In genomic region chr17:67218385-67218950, GRCh38 we compare ENCODE assay signal across 18 cellular contexts. TPM values are rescaled to one million over a fixed set of nuclear protein-coding genes. Genes with fewer than 3 reads are reported as not detected.
A peak's percentile ranks its signal among the peaks of the same experiment; 100 is the strongest.
DNase-seq lines count a peak whose midpoint lies in the region; ATAC-seq, FAIRE-seq and TF ChIP-seq lines count a peak whose summit lies in the region.
"Had no signal": no experiment of that assay in that cellular context is flagged by ENCODE, and none has a peak within 500 bp of the region (broad histone marks: within the 10 kb centered on the region; RNA-seq: fewer than 3 reads in every experiment).

No MANE protein-coding gene starts in this region.

- H3K4me3 ChIP-seq in skeletal muscle cell (ENCODE audit: low read depth, low read length): no peak overlapping the region
- no peak overlapping the region for H3K4me3 ChIP-seq in CD8-positive, alpha-beta memory T cell (ENCODE audit: low read length)
- H3K4me3 ChIP-seq: neural progenitor cell, SJCRH30 had no signal

- intact Hi-C loops in activated CD8-positive, alpha-beta T cell treated with anti-CD3 and anti-CD28 coated beads for 36 hours (cut with micrococcal nuclease): no loop called here

- no peak overlapping the region for H3K27ac ChIP-seq in CD8-positive, alpha-beta memory T cell (ENCODE audit: low read depth, low read length)
- H3K27ac ChIP-seq: neural progenitor cell, SJCRH30 had no signal

- no peak for ATAC-seq in activated CD8-positive, alpha-beta T cell treated with anti-CD3 and anti-CD28 coated beads for 36 hours
- ATAC-seq: HCT116; stimulated activated effector memory CD8-positive, alpha-beta T cell treated with anti-CD3 and anti-CD28 coated beads, Interleukin-12 subunit alpha, Interleukin-12 subunit beta, amount 100 ng/mL, for 72 hours had no signal

- H3K9me3 ChIP-seq in CD8-positive, alpha-beta memory T cell (ENCODE audit: low read length): no peaks in the 10 kb centered on the region
- H3K9me3 ChIP-seq: SJCRH30 had no signal

- H3K9me3 Mint-ChIP-seq in activated CD8-positive, alpha-beta T cell treated with anti-CD3 and anti-CD28 coated beads for 36 hours: no peaks in the 10 kb centered on the region
- no peaks in the 10 kb centered on the region for H3K9me3 Mint-ChIP-seq in CD8-positive, alpha-beta memory T cell
- H3K9me3 Mint-ChIP-seq: activated T-cell treated with anti-CD3 and anti-CD28 coated beads, Interleukin-2, amount 50 U/mL, for 24 hours; mesothelial cell of epicardium; neural progenitor cell; stimulated activated effector memory CD8-positive, alpha-beta T cell treated with anti-CD3 and anti-CD28 coated beads, Interleukin-12 subunit alpha, Interleukin-12 subunit beta, amount 100 ng/mL, for 72 hours had no signal

- CTCF ChIA-PET in activated CD8-positive, alpha-beta T cell treated with anti-CD3 and anti-CD28 coated beads for 36 hours (lab: Charles Lee): interaction anchor here (1.6 to 1.9 kb wide), 2 partner anchors 11 to 28 kb away, joined by 4 read pairs; no protein-coding TSS in a partner anchor
- CTCF ChIA-PET in CD8-positive, alpha-beta memory T cell (lab: Charles Lee): interaction anchor here (1.7 kb wide), 1 partner anchor 75 kb away, joined by 4 read pairs; no protein-coding TSS in a partner anchor

- no peak overlapping the region for H3K4me3 Mint-ChIP-seq in activated CD8-positive, alpha-beta T cell treated with anti-CD3 and anti-CD28 coated beads for 36 hours
- H3K4me3 Mint-ChIP-seq in CD8-positive, alpha-beta memory T cell: no peak overlapping the region
- H3K4me3 Mint-ChIP-seq: activated T-cell treated with anti-CD3 and anti-CD28 coated beads, Interleukin-2, amount 50 U/mL, for 24 hours; mesothelial cell of epicardium; neural progenitor cell; stimulated activated effector memory CD8-positive, alpha-beta T cell treated with anti-CD3 and anti-CD28 coated beads, Interleukin-12 subunit alpha, Interleukin-12 subunit beta, amount 100 ng/mL, for 72 hours had no signal

- POLR2A ChIA-PET in activated CD8-positive, alpha-beta T cell treated with anti-CD3 and anti-CD28 coated beads for 36 hours (lab: Charles Lee): no interaction called here
- POLR2A ChIA-PET in CD8-positive, alpha-beta memory T cell (lab: Charles Lee): no interaction called here

- H3K36me3 ChIP-seq in CD8-positive, alpha-beta memory T cell (ENCODE audit: insufficient read depth, low read length): peaks cover 24% of the 10 kb centered on the region
- H3K36me3 ChIP-seq: neural progenitor cell had no signal

- H3K27me3 Mint-ChIP-seq in activated CD8-positive, alpha-beta T cell treated with anti-CD3 and anti-CD28 coated beads for 36 hours: no peaks in the 10 kb centered on the region
- H3K27me3 Mint-ChIP-seq in CD8-positive, alpha-beta memory T cell: no peaks in the 10 kb centered on the region
- H3K27me3 Mint-ChIP-seq: activated T-cell treated with anti-CD3 and anti-CD28 coated beads, Interleukin-2, amount 50 U/mL, for 24 hours had no signal

- peaks cover 20% of the 10 kb centered on the region for H3K4me1 Mint-ChIP-seq in activated CD8-positive, alpha-beta T cell treated with anti-CD3 and anti-CD28 coated beads for 36 hours (ENCODE audit: low read depth)
- peaks cover 29 to 55% (median 50%) of the 10 kb centered on the region in 3 donors for H3K4me1 Mint-ChIP-seq in CD8-positive, alpha-beta memory T cell

- no peak for TF ChIP-seq POLR2A in H54 (IDR thresholded peaks at IDR 0.05; ENCODE audit: low read depth, low read length)

- no peak for FAIRE-seq in H54 (lab: Jason Lieb, UNC)

- H3K4me1 ChIP-seq in CD8-positive, alpha-beta memory T cell (ENCODE audit: insufficient read depth, low read length): peaks cover 19% of the 10 kb centered on the region

- peaks cover 21% of the 10 kb centered on the region for H3K36me3 Mint-ChIP-seq in activated CD8-positive, alpha-beta T cell treated with anti-CD3 and anti-CD28 coated beads for 36 hours (ENCODE audit: low read depth)
- peaks cover 0 to 35% (median 9%) of the 10 kb centered on the region in 3 donors for H3K36me3 Mint-ChIP-seq in CD8-positive, alpha-beta memory T cell

- DNase-seq in H54 (ENCODE audit: insufficient read length, low spot score): peak; percentile 22
- DNase-seq in astrocyte of the hippocampus (ENCODE audit: low read depth, low spot score): peak; percentile 43
- DNase-seq in foreskin melanocyte: peak; percentile 91
- peak; percentile 3 for DNase-seq in skeletal muscle cell (ENCODE audit: low read depth)
- no peak for DNase-seq in activated CD8-positive, alpha-beta T cell treated with anti-CD3 and anti-CD28 coated beads for 36 hours
- DNase-seq in A172 (ENCODE audit: low spot score): no peak
- DNase-seq in CD8-positive, alpha-beta memory T cell: no peak
- DNase-seq: activated CD4-positive, alpha-beta T cell treated with anti-CD3 and anti-CD28 coated beads, Interleukin-2, amount 50 U/mL, for 1 hour; activated T-cell treated with anti-CD3 and anti-CD28 coated beads, Interleukin-2, amount 50 U/mL, for 24 hours; amniotic stem cell; dermis blood vessel endothelial cell; DMS79 treated with DMSO at 0.1 percent for 48 hours; NCI-H1105 treated with DMSO at 0.1 percent for 48 hours; SJCRH30 had no signal

- H3K27me3 ChIP-seq in CD8-positive, alpha-beta memory T cell (ENCODE audit: insufficient read depth, low read length, poor library complexity, severe bottlenecking): no peaks in the 10 kb centered on the region
- H3K27me3 ChIP-seq: neural progenitor cell, SJCRH30 had no signal

- no peak overlapping the region for H3K27ac Mint-ChIP-seq in activated CD8-positive, alpha-beta T cell treated with anti-CD3 and anti-CD28 coated beads for 36 hours
- peak overlapping the region in 3 of 8 donors; percentile 9 to 23 (median 12) for H3K27ac Mint-ChIP-seq in CD8-positive, alpha-beta memory T cell
- H3K27ac Mint-ChIP-seq: activated T-cell treated with anti-CD3 and anti-CD28 coated beads, Interleukin-2, amount 50 U/mL, for 24 hours; neural progenitor cell; stimulated activated effector memory CD8-positive, alpha-beta T cell treated with anti-CD3 and anti-CD28 coated beads, Interleukin-12 subunit alpha, Interleukin-12 subunit beta, amount 100 ng/mL, for 72 hours had no signal

- no peak for TF ChIP-seq CTCF in activated CD8-positive, alpha-beta T cell treated with anti-CD3 and anti-CD28 coated beads for 36 hours (IDR thresholded peaks at IDR 0.05)

RNA-seq across cellular contexts. Expression of gene HELZ, which starts 26.5 kb away (rescaled TPM):
- 10 to 100 TPM; 74.4 to 74.9 TPM for total RNA-seq in activated CD8-positive, alpha-beta T cell treated with anti-CD3 and anti-CD28 coated beads for 36 hours
- total RNA-seq in A172 (2014; rRNA removed; shearing (Covaris generic)): 28.5 and 44.1 TPM in 2 replicates
- total RNA-seq in CD8-positive, alpha-beta memory T cell: 10 to 100 TPM; 56.4 to 62.5 TPM
- polyA plus RNA-seq in CD8-positive, alpha-beta memory T cell: 85.0 TPM

Comparison
In these comparisons a context has a peak if more than half of its experiments do, and no peak if none do; other contexts are left out.
1. DNase-seq: peak in H54 (single experiment), astrocyte of the hippocampus (single experiment), foreskin melanocyte (single experiment) and skeletal muscle cell (single experiment); none in activated CD8-positive, alpha-beta T cell treated with anti-CD3 and anti-CD28 coated beads for 36 hours (single experiment), A172 (single experiment) and CD8-positive, alpha-beta memory T cell (0 of 5).